In the genomic region with DNA sequence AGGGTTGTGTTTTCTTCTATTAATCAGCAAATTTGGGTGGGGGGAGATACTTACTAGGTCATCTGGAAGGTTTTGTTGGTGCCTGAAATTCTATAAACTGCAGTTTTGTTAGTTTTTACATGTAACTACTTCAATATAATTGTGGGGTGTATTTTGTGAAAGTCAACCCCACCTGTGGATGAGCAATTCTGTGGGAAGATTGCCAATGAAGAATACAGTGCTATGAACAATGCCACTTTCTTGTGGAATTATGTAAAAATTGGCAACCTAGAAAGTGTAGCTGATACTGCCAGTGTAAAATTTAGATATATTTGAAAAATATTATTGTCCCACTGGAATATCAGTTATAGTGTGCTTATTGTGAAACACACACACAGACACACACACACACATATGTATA, we compare ENCODE assay signal across 28 cellular contexts.
DNase-seq lines count a peak whose midpoint lies in the region; ATAC-seq, FAIRE-seq and TF ChIP-seq lines count a peak whose summit lies in the region.
"Had no signal": no experiment of that assay in that cellular context is flagged by ENCODE, and none has a peak within 500 bp of the region (broad histone marks: within the 10 kb centered on the region; RNA-seq: fewer than 3 reads in every experiment).

No MANE protein-coding gene starts in this region.

- H4K8ac ChIP-seq in mesenchymal stem cell (ENCODE audit: low read length) = no peak overlapping the region

- no peaks in the 10 kb centered on the region for H3K36me3 Mint-ChIP-seq in effector memory CD8-positive, alpha-beta T cell (ENCODE audit: insufficient read depth)
- H3K36me3 Mint-ChIP-seq: activated naive CD8-positive, alpha-beta T cell treated with anti-CD3 and anti-CD28 coated beads for 36 hours; naive thymus-derived CD8-positive, alpha-beta T cell had no signal

- intact Hi-C loops in left ventricle myocardium inferior (cut with micrococcal nuclease) = no loop called here
- intact Hi-C loops in Right ventricle myocardium superior (cut with DNase I) = no loop called here

- H3K9ac ChIP-seq in mesenchymal stem cell (ENCODE audit: low read length) = peak overlapping the region; percentile 81

- H3K4me1 ChIP-seq in left ventricle myocardium inferior (peaks cover 16% of the 10 kb centered on the region), mesenchymal stem cell (ENCODE audit: control insufficient read depth, insufficient read depth, low read depth, low read length) (peaks cover 4% of the 10 kb centered on the region)
- H3K4me1 ChIP-seq: HAP-1, left lung had no signal

- no peak overlapping the region for H2BK12ac ChIP-seq in mesenchymal stem cell (ENCODE audit: low read length in 2 of 2)

- no peak overlapping the region for H2BK120ac ChIP-seq in mesenchymal stem cell (ENCODE audit: low read depth, low read length)

- H3K27ac ChIP-seq in left ventricle myocardium inferior (replicated peaks) (peak overlapping the region; percentile 53), mesenchymal stem cell (ENCODE audit: low read length, poor library complexity, severe bottlenecking) (no peak overlapping the region)

- H3K4me1 Mint-ChIP-seq in effector memory CD8-positive, alpha-beta T cell (ENCODE audit: low read depth in 2 of 2) = no peaks in the 10 kb centered on the region
- H3K4me1 Mint-ChIP-seq: activated naive CD8-positive, alpha-beta T cell treated with anti-CD3 and anti-CD28 coated beads for 36 hours; naive thymus-derived CD8-positive, alpha-beta T cell had no signal

- H2AFZ ChIP-seq in mesenchymal stem cell (ENCODE audit: low read depth, low read length) = no peak overlapping the region

- TF ChIP-seq CTCF in left ventricle myocardium inferior (IDR thresholded peaks at IDR 0.05; ENCODE audit: borderline replicate concordance) = no peak
- TF ChIP-seq CTCF in bronchial epithelial cell (IDR thresholded peaks at IDR 0.05; ENCODE audit: insufficient read depth, low read length, severe bottlenecking) = no peak

- no peak overlapping the region for H2BK5ac ChIP-seq in mesenchymal stem cell (ENCODE audit: low read depth, low read length, poor library complexity, severe bottlenecking)

- no peak overlapping the region for H3K4me2 ChIP-seq in mesenchymal stem cell (ENCODE audit: low read length, poor library complexity, severe bottlenecking)

- no peaks in the 10 kb centered on the region for H3K36me3 ChIP-seq in left ventricle myocardium inferior
- no peaks in the 10 kb centered on the region for H3K36me3 ChIP-seq in bronchial epithelial cell (ENCODE audit: control insufficient read depth, insufficient read depth, low read length)
- peaks cover 10 to 67% of the 10 kb centered on the region in 2 experiments for H3K36me3 ChIP-seq in mesenchymal stem cell (ENCODE audit: control insufficient read depth in 1 of 2, insufficient read depth in 2 of 2, low read depth in 1 of 2, low read length in 2 of 2)
- H3K36me3 ChIP-seq: HAP-1 had no signal

- H3K14ac ChIP-seq in mesenchymal stem cell (ENCODE audit: low read length in 2 of 2) = no peak overlapping the region

- H4K91ac ChIP-seq in mesenchymal stem cell (ENCODE audit: low read length) = no peak overlapping the region

- no peak overlapping the region for H3K23ac ChIP-seq in mesenchymal stem cell (ENCODE audit: low read length in 2 of 2)

- H3K27me3 Mint-ChIP-seq in effector memory CD8-positive, alpha-beta T cell = no peaks in the 10 kb centered on the region
- H3K27me3 Mint-ChIP-seq: activated CD8-positive, alpha-beta T cell treated with anti-CD3 and anti-CD28 coated beads for 36 hours; activated naive CD8-positive, alpha-beta T cell treated with anti-CD3 and anti-CD28 coated beads for 36 hours had no signal

- H3K4me3 Mint-ChIP-seq in effector memory CD8-positive, alpha-beta T cell = no peak overlapping the region
- H3K4me3 Mint-ChIP-seq: activated CD8-positive, alpha-beta T cell treated with anti-CD3 and anti-CD28 coated beads for 36 hours; activated naive CD8-positive, alpha-beta T cell treated with anti-CD3 and anti-CD28 coated beads for 36 hours; naive thymus-derived CD8-positive, alpha-beta T cell had no signal

- no peak overlapping the region for H3K4ac ChIP-seq in mesenchymal stem cell (ENCODE audit: low read depth in 1 of 2, low read length in 2 of 2)

- no peak overlapping the region for H2BK15ac ChIP-seq in mesenchymal stem cell (ENCODE audit: low read depth, poor library complexity, severe bottlenecking)

- H3K79me1 ChIP-seq in mesenchymal stem cell (replicated peaks; ENCODE audit: low read length, poor library complexity, severe bottlenecking) = peaks cover 9% of the 10 kb centered on the region

- FAIRE-seq in bronchial epithelial cell (lab: Jason Lieb, UNC) = no peak
- FAIRE-seq: frontal cortex, G401.6, HTR-8/SVneo, small intestine had no signal

- DNase-seq in left ventricle myocardium inferior (no peak), Right ventricle myocardium superior (no peak), bronchial epithelial cell (ENCODE audit: low read depth) (peak; percentile 49), mesenchymal stem cell (no peak), cerebellar cortex (ENCODE audit: low spot score) (no peak), HT-29 (ENCODE audit: low spot score) (no peak)
- no peak for DNase-seq in effector memory CD8-positive, alpha-beta T cell
- no peak for DNase-seq in activated effector memory CD4-positive, alpha-beta T cell treated with anti-CD3 and anti-CD28 coated beads, Interleukin-2, amount 50 U/mL, for 16 hours
- DNase-seq: activated CD8-positive, alpha-beta T cell treated with anti-CD3 and anti-CD28 coated beads for 36 hours; activated naive CD8-positive, alpha-beta T cell treated with anti-CD3 and anti-CD28 coated beads for 36 hours; effector memory CD4-positive, alpha-beta T cell; KBM-7; left lung; midbrain; naive thymus-derived CD8-positive, alpha-beta T cell; NCI-H1436; NCI-H774; occipital lobe; RPMI8226; small intestine; stimulated activated CD4-positive, alpha-beta T cell treated with anti-CD3 and anti-CD28 coated beads, Interleukin-1b, Interleukin-23, amount 100 ng/mL, for 48 hours; stimulated activated CD8-positive, alpha-beta memory T cell treated with anti-CD3 and anti-CD28 coated beads, Interleukin-4, amount 100 ng/mL, for 48 hours; trophoblast cell had no signal

- no peaks in the 10 kb centered on the region for H3K9me3 Mint-ChIP-seq in effector memory CD8-positive, alpha-beta T cell
- H3K9me3 Mint-ChIP-seq: activated CD8-positive, alpha-beta T cell treated with anti-CD3 and anti-CD28 coated beads for 36 hours; activated naive CD8-positive, alpha-beta T cell treated with anti-CD3 and anti-CD28 coated beads for 36 hours; activated T-helper 2 cell treated with anti-CD3 and anti-CD28 coated beads, Interferon-gamma antibody, Interleukin-2, Interleukin-4, amounts not matched to agents 10 μg/mL and 5 μg/mL and 100 μg/mL, durations not matched to agents 14 hours and 24 hours and 36 hours; naive thymus-derived CD8-positive, alpha-beta T cell had no signal

- H2AK5ac ChIP-seq in mesenchymal stem cell (ENCODE audit: low read length, severe bottlenecking) = no peak overlapping the region

- no peak overlapping the region for H3K4me3 ChIP-seq in left ventricle myocardium inferior
- no peak overlapping the region for H3K4me3 ChIP-seq in bronchial epithelial cell (ENCODE audit: low read depth, low read length)
- H3K4me3 ChIP-seq in mesenchymal stem cell (ENCODE audit: insufficient read depth in 1 of 2, low read depth in 1 of 2, low read length in 2 of 2) = peak overlapping the region in 1 of 2 experiments; percentile 9
- H3K4me3 ChIP-seq: HAP-1, left lung had no signal

- H3K18ac ChIP-seq in mesenchymal stem cell (ENCODE audit: low read depth in 1 of 2, low read length in 2 of 2) = no peak overlapping the region

- no peak for ATAC-seq in Right ventricle myocardium superior (ENCODE audit: poor library complexity)
- no peak for ATAC-seq in effector memory CD8-positive, alpha-beta T cell (replicated peaks)
- ATAC-seq: activated CD8-positive, alpha-beta T cell treated with anti-CD3 and anti-CD28 coated beads for 36 hours; naive thymus-derived CD8-positive, alpha-beta T cell had no signal

- no peaks in the 10 kb centered on the region for H3K27me3 ChIP-seq in left ventricle myocardium inferior (ENCODE audit: low read depth)
- no peaks in the 10 kb centered on the region for H3K27me3 ChIP-seq in bronchial epithelial cell (ENCODE audit: control insufficient read depth, insufficient read depth, low read length)
- H3K27me3 ChIP-seq in mesenchymal stem cell (ENCODE audit: control insufficient read depth in 1 of 2, insufficient read depth in 1 of 2, low read length in 2 of 2) = no peaks in the 10 kb centered on the region
- H3K27me3 ChIP-seq: left lung had no signal

- no peak overlapping the region for H3K27ac Mint-ChIP-seq in effector memory CD8-positive, alpha-beta T cell
- H3K27ac Mint-ChIP-seq: activated CD8-positive, alpha-beta T cell treated with anti-CD3 and anti-CD28 coated beads for 36 hours; activated naive CD8-positive, alpha-beta T cell treated with anti-CD3 and anti-CD28 coated beads for 36 hours; activated T-helper 2 cell treated with anti-CD3 and anti-CD28 coated beads, Interferon-gamma antibody, Interleukin-2, Interleukin-4, amounts not matched to agents 10 μg/mL and 5 μg/mL and 100 μg/mL, durations not matched to agents 14 hours and 24 hours and 36 hours; naive thymus-derived CD8-positive, alpha-beta T cell had no signal

- H3K9me3 ChIP-seq in left ventricle myocardium inferior (replicated peaks) = no peaks in the 10 kb centered on the region
- no peaks in the 10 kb centered on the region for H3K9me3 ChIP-seq in mesenchymal stem cell (ENCODE audit: control insufficient read depth, low read length)
- H3K9me3 ChIP-seq: HAP-1, left lung had no signal
